ENCODE assay signal across 8 cellular contexts in genomic region chr2:235156055-235156454, GRCh38.
"Had no signal": no experiment of that assay in that cellular context is flagged by ENCODE, and none has a peak within 500 bp of the region (broad histone marks: within the 10 kb centered on the region; RNA-seq: fewer than 3 reads in every experiment).

No MANE protein-coding gene starts in this region.

- ATAC-seq: GM12878 had no signal

- H3K4me3 ChIP-seq: GM12878 had no signal

- DNase-seq: GDM1, GF-D8 had no signal

- FAIRE-seq: G401.6, GM12878, GM12891, GM12892, GM18507, GM19239 had no signal
